ENCODE assay signal across 2 cellular contexts in genomic region chr7:159098424-159098786, GRCh38.
TF ChIP-seq lines count a peak whose summit lies in the region.

No MANE protein-coding gene starts in this region.

TF ChIP-seq in K562, 482 proteins besides CTCF, POLR2A, EP300 and RAD21:
- TF ChIP-seq GATA2 (CRISPR knock-in tag; IDR thresholded peaks at IDR 0.05) = no peak
- TF ChIP-seq CHD4 (IDR thresholded peaks at IDR 0.05; ENCODE audit: insufficient read depth, insufficient replicate concordance, low read depth, low read length, poor library complexity, severe bottlenecking) = no peak
- no peak for TF ChIP-seq HDGF (IDR thresholded peaks at IDR 0.05)
- TF ChIP-seq ZBTB26 (CRISPR knock-in tag; IDR thresholded peaks at IDR 0.05) = no peak
- TF ChIP-seq NR3C1 (CRISPR knock-in tag; IDR thresholded peaks at IDR 0.05) = no peak
- no peak for TF ChIP-seq SMAD3 (CRISPR knock-in tag; conservative IDR thresholded peaks at IDR 0.05)
- no peak for TF ChIP-seq CREB3L1 (IDR thresholded peaks at IDR 0.05; ENCODE audit: borderline replicate concordance, low read depth)
- no peak for TF ChIP-seq GMEB1 (CRISPR knock-in tag; IDR thresholded peaks at IDR 0.05)
- no peak for TF ChIP-seq SMARCA4 (IDR thresholded peaks at IDR 0.05)
- TF ChIP-seq SETDB1 (IDR thresholded peaks at IDR 0.05; ENCODE audit: low read length) = no peak
- no peak for TF ChIP-seq PHF20 (IDR thresholded peaks at IDR 0.05; ENCODE audit: partially characterized antibody)
- TF ChIP-seq FOSL1 (tag; conservative IDR thresholded peaks at IDR 0.05) = no peak
- TF ChIP-seq ZBED1 (IDR thresholded peaks at IDR 0.05) = no peak

TF ChIP-seq in SK-N-SH, 30 proteins besides CTCF, POLR2A, EP300 and RAD21:
- TF ChIP-seq USF2 (IDR thresholded peaks at IDR 0.05; ENCODE audit: borderline replicate concordance, low read depth, low read length) (no peak), YY1 (IDR thresholded peaks at IDR 0.05; ENCODE audit: low read depth) (no peak)
